In genomic region chr2:105739408-105739807, GRCh38 we compare ENCODE assay signal across 17 cellular contexts. TPM values are rescaled to one million over a fixed set of nuclear protein-coding genes. Genes with fewer than 3 reads are reported as not detected.
A peak's percentile ranks its signal among the peaks of the same experiment; 100 is the strongest.
DNase-seq lines count a peak whose midpoint lies in the region; ATAC-seq, FAIRE-seq and TF ChIP-seq lines count a peak whose summit lies in the region.
"Had no signal": no experiment of that assay in that cellular context is flagged by ENCODE, and none has a peak within 500 bp of the region (broad histone marks: within the 10 kb centered on the region; RNA-seq: fewer than 3 reads in every experiment).

No MANE protein-coding gene starts in this region.

- intact Hi-C loops in activated CD4-positive, alpha-beta T cell treated with anti-CD3 and anti-CD28 coated beads for 36 hours (cut with DNase I, micrococcal nuclease) = loop anchor here (2.0 to 10.0 kb wide), 7 partner anchors 62 to 453 kb away; partner anchors contain the start of gene FHL2 (in 1 of the 2)
- intact Hi-C loops in right cardiac atrium (cut with DNase I) = no loop called here

- peak; percentile 61 for DNase-seq in activated CD4-positive, alpha-beta T cell treated with anti-CD3 and anti-CD28 coated beads for 36 hours
- DNase-seq in activated CD4-positive, alpha-beta T cell treated with anti-CD3 and anti-CD28 coated beads for 1 hour = no peak
- DNase-seq in GM12892 (ENCODE audit: insufficient read length) (no peak), mesenchymal stem cell (no peak), right cardiac atrium (no peak), SJCRH30 (no peak), cortex of kidney (lab: John Stamatoyannopoulos, UW) (no peak)
- DNase-seq in activated CD8-positive, alpha-beta T cell treated with anti-CD3 and anti-CD28 coated beads, Interleukin-2, amount 10 ng/mL, durations not matched to agents 7 days and 5 days = no peak
- DNase-seq: activated CD4-positive, alpha-beta T cell treated with anti-CD3 and anti-CD28 coated beads, Interleukin-2, amount 50 U/mL, for 48 hours; amniotic stem cell; Caco-2; esophagus squamous epithelium; left cardiac atrium; NCI-H1930; NCI-H526 treated with DMSO at 0.1 percent for 48 hours had no signal

- peak overlapping the region; percentile 98 for H3K27ac Mint-ChIP-seq in activated CD4-positive, alpha-beta T cell treated with anti-CD3 and anti-CD28 coated beads for 36 hours
- H3K27ac Mint-ChIP-seq in activated CD8-positive, alpha-beta T cell treated with anti-CD3 and anti-CD28 coated beads, Interleukin-2, amount 10 ng/mL, durations not matched to agents 7 days and 5 days = peak overlapping the region; percentile 99

- H3K14ac ChIP-seq in mesenchymal stem cell (ENCODE audit: low read length in 2 of 2) = no peak overlapping the region

- H3K36me3 ChIP-seq in mesenchymal stem cell (ENCODE audit: control insufficient read depth in 1 of 2, insufficient read depth in 2 of 2, low read depth in 1 of 2, low read length in 2 of 2) = no peaks in the 10 kb centered on the region
- no peaks in the 10 kb centered on the region for H3K36me3 ChIP-seq in SJCRH30
- H3K36me3 ChIP-seq: esophagus squamous epithelium had no signal

- no peak overlapping the region for H2BK12ac ChIP-seq in mesenchymal stem cell (ENCODE audit: low read length in 2 of 2)

- WGBS in mesenchymal stem cell = 56% methylated on average over 7 of the region's 8 CpGs
- 78% methylated on average over 8 of the region's 8 CpGs for WGBS in right cardiac atrium

- H2BK120ac ChIP-seq in mesenchymal stem cell (ENCODE audit: low read depth, low read length) = no peak overlapping the region

- H3K27me3 ChIP-seq in mesenchymal stem cell (ENCODE audit: control insufficient read depth in 1 of 2, insufficient read depth in 1 of 2, low read length in 2 of 2) (peaks cover 0 to 23% of the 10 kb centered on the region in 2 experiments), right cardiac atrium (ENCODE audit: control insufficient read depth, insufficient read depth) (no peaks in the 10 kb centered on the region), SJCRH30 (no peaks in the 10 kb centered on the region)
- H3K27me3 ChIP-seq: esophagus squamous epithelium had no signal

- H3K4me1 ChIP-seq in mesenchymal stem cell (ENCODE audit: control insufficient read depth, insufficient read depth, low read depth, low read length) (peaks cover 3% of the 10 kb centered on the region), right cardiac atrium (ENCODE audit: control insufficient read depth, insufficient read depth, low read length) (no peaks in the 10 kb centered on the region), SJCRH30 (peaks cover 19% of the 10 kb centered on the region)

- peak; percentile 44 for FAIRE-seq in GM12892 (lab: Jason Lieb, UNC)
- FAIRE-seq: GM18507 had no signal

- CTCF ChIA-PET in activated CD4-positive, alpha-beta T cell treated with anti-CD3 and anti-CD28 coated beads for 36 hours (lab: Charles Lee) = no interaction called here
- CTCF ChIA-PET in activated CD8-positive, alpha-beta T cell treated with anti-CD3 and anti-CD28 coated beads, Interleukin-2, amount 10 ng/mL, durations not matched to agents 7 days and 5 days (lab: Charles Lee) = interaction anchor here (1.6 to 2.5 kb wide), 2 partner anchors 17 to 163 kb away, joined by 4 to 7 read pairs; no protein-coding TSS in a partner anchor

- no peak overlapping the region for H3K4me3 ChIP-seq in mesenchymal stem cell (ENCODE audit: insufficient read depth in 1 of 2, low read depth in 1 of 2, low read length in 2 of 2)
- no peak overlapping the region for H3K4me3 ChIP-seq in right cardiac atrium (ENCODE audit: low read length)
- H3K4me3 ChIP-seq in SJCRH30 = no peak overlapping the region
- H3K4me3 ChIP-seq: esophagus squamous epithelium had no signal

- no peak overlapping the region for H2BK5ac ChIP-seq in mesenchymal stem cell (ENCODE audit: low read depth, low read length, poor library complexity, severe bottlenecking)

- no peak overlapping the region for H3K9ac ChIP-seq in mesenchymal stem cell (ENCODE audit: low read length)

- H2BK15ac ChIP-seq in mesenchymal stem cell (ENCODE audit: low read depth, poor library complexity, severe bottlenecking) = peak overlapping the region; percentile 54

- peaks cover 84% of the 10 kb centered on the region for H3K4me1 Mint-ChIP-seq in activated CD4-positive, alpha-beta T cell treated with anti-CD3 and anti-CD28 coated beads for 36 hours
- peaks cover 73% of the 10 kb centered on the region for H3K4me1 Mint-ChIP-seq in activated CD8-positive, alpha-beta T cell treated with anti-CD3 and anti-CD28 coated beads, Interleukin-2, amount 10 ng/mL, durations not matched to agents 7 days and 5 days (ENCODE audit: low read depth)

- POLR2A ChIA-PET in activated CD4-positive, alpha-beta T cell treated with anti-CD3 and anti-CD28 coated beads for 36 hours (lab: Charles Lee) = no interaction called here
- POLR2A ChIA-PET in activated CD8-positive, alpha-beta T cell treated with anti-CD3 and anti-CD28 coated beads, Interleukin-2, amount 10 ng/mL, durations not matched to agents 7 days and 5 days (lab: Charles Lee) = interaction anchor here (0.7 to 1.6 kb wide), 3 partner anchors 8 to 20 kb away, joined by 3 to 6 read pairs (median 5); no protein-coding TSS in a partner anchor

- no peaks in the 10 kb centered on the region for H3K79me1 ChIP-seq in mesenchymal stem cell (replicated peaks; ENCODE audit: low read length, poor library complexity, severe bottlenecking)

- no peak overlapping the region for H3K4ac ChIP-seq in mesenchymal stem cell (ENCODE audit: low read depth in 1 of 2, low read length in 2 of 2)

- H3K36me3 Mint-ChIP-seq in activated CD4-positive, alpha-beta T cell treated with anti-CD3 and anti-CD28 coated beads for 36 hours (ENCODE audit: low read depth) = peaks cover 2% of the 10 kb centered on the region
- peaks cover 15% of the 10 kb centered on the region for H3K36me3 Mint-ChIP-seq in activated CD8-positive, alpha-beta T cell treated with anti-CD3 and anti-CD28 coated beads, Interleukin-2, amount 10 ng/mL, durations not matched to agents 7 days and 5 days (ENCODE audit: low read depth)

- H3K27me3 Mint-ChIP-seq in activated CD4-positive, alpha-beta T cell treated with anti-CD3 and anti-CD28 coated beads for 36 hours = no peaks in the 10 kb centered on the region
- H3K27me3 Mint-ChIP-seq in activated CD8-positive, alpha-beta T cell treated with anti-CD3 and anti-CD28 coated beads, Interleukin-2, amount 10 ng/mL, durations not matched to agents 7 days and 5 days (ENCODE audit: low read depth) = no peaks in the 10 kb centered on the region

- H3K4me3 Mint-ChIP-seq in activated CD4-positive, alpha-beta T cell treated with anti-CD3 and anti-CD28 coated beads for 36 hours = peak overlapping the region; percentile 62
- peak overlapping the region; percentile 73 for H3K4me3 Mint-ChIP-seq in activated CD8-positive, alpha-beta T cell treated with anti-CD3 and anti-CD28 coated beads, Interleukin-2, amount 10 ng/mL, durations not matched to agents 7 days and 5 days

- H4K8ac ChIP-seq in mesenchymal stem cell (ENCODE audit: low read length) = no peak overlapping the region

- H3K4me2 ChIP-seq in mesenchymal stem cell (ENCODE audit: low read length, poor library complexity, severe bottlenecking) = no peak overlapping the region

- no peaks in the 10 kb centered on the region for H3K9me3 ChIP-seq in mesenchymal stem cell (ENCODE audit: control insufficient read depth, low read length)
- no peaks in the 10 kb centered on the region for H3K9me3 ChIP-seq in right cardiac atrium (ENCODE audit: control insufficient read depth, low read length)
- no peaks in the 10 kb centered on the region for H3K9me3 ChIP-seq in SJCRH30 (replicated peaks)
- H3K9me3 ChIP-seq: Caco-2, esophagus squamous epithelium had no signal

- no peak overlapping the region for H4K91ac ChIP-seq in mesenchymal stem cell (ENCODE audit: low read length)

- H3K23ac ChIP-seq in mesenchymal stem cell (ENCODE audit: low read length in 2 of 2) = no peak overlapping the region

- H2AFZ ChIP-seq in mesenchymal stem cell (ENCODE audit: low read depth, low read length) = peak overlapping the region; percentile 31

- peaks cover 4% of the 10 kb centered on the region for H3K9me3 Mint-ChIP-seq in activated CD4-positive, alpha-beta T cell treated with anti-CD3 and anti-CD28 coated beads for 36 hours (ENCODE audit: low read depth)
- H3K9me3 Mint-ChIP-seq in activated CD8-positive, alpha-beta T cell treated with anti-CD3 and anti-CD28 coated beads, Interleukin-2, amount 10 ng/mL, durations not matched to agents 7 days and 5 days (ENCODE audit: insufficient read depth) = no peaks in the 10 kb centered on the region

- no peak overlapping the region for H2AK5ac ChIP-seq in mesenchymal stem cell (ENCODE audit: low read length, severe bottlenecking)

- peak; percentile 37 for ATAC-seq in activated CD4-positive, alpha-beta T cell treated with anti-CD3 and anti-CD28 coated beads for 36 hours
- no peak for ATAC-seq in activated CD8-positive, alpha-beta T cell treated with anti-CD3 and anti-CD28 coated beads, Interleukin-2, amount 10 ng/mL, durations not matched to agents 7 days and 5 days
- no peak for ATAC-seq in right cardiac atrium
- ATAC-seq: left cardiac atrium had no signal

- TF ChIP-seq POLR2A in GM12892 (IDR thresholded peaks at IDR 0.05; ENCODE audit: low read depth, low read length) = no peak

- H3K27ac ChIP-seq in mesenchymal stem cell (ENCODE audit: low read length, poor library complexity, severe bottlenecking) = no peak overlapping the region
- H3K27ac ChIP-seq in right cardiac atrium (ENCODE audit: low read length) = no peak overlapping the region
- H3K27ac ChIP-seq in SJCRH30 = no peak overlapping the region
- H3K27ac ChIP-seq: RWPE1 had no signal

- H3K18ac ChIP-seq in mesenchymal stem cell (ENCODE audit: low read depth in 1 of 2, low read length in 2 of 2) = no peak overlapping the region

RNA-seq across cellular contexts. Expression of gene NCK2, which starts 5.3 kb away (rescaled TPM):
- 10 to 100 TPM; 84.7 to 87.5 TPM for total RNA-seq in activated CD4-positive, alpha-beta T cell treated with anti-CD3 and anti-CD28 coated beads for 36 hours
- 26.4 TPM for polyA plus RNA-seq in GM12892 (2012; ENCODE audit: missing spikeins)
- 10 to 100 TPM; 60.7 to 61.3 TPM for total RNA-seq in activated CD8-positive, alpha-beta T cell treated with anti-CD3 and anti-CD28 coated beads, Interleukin-2, amount 10 ng/mL, durations not matched to agents 7 days and 5 days
- polyA plus RNA-seq in mesenchymal stem cell (2013, experiment 1 of 2) = 67.1 TPM
- polyA plus RNA-seq in mesenchymal stem cell (2013, experiment 2 of 2) = 65.5 TPM
- 10 to 100 TPM; 29.9 to 39.5 (median 32.1) TPM for total RNA-seq in right cardiac atrium
- polyA plus RNA-seq in right cardiac atrium = 30.9 TPM
- 50.5 and 51.9 TPM in 2 replicates for total RNA-seq in SJCRH30 (2014; rRNA removed; shearing (Covaris generic))

Comparison
In these comparisons a context has a peak if more than half of its experiments do, and no peak if none do; other contexts are left out.
1. intact Hi-C loops: an anchor here in activated CD4-positive, alpha-beta T cell treated with anti-CD3 and anti-CD28 coated beads for 36 hours (2.0 to 10.0 kb wide); none called in right cardiac atrium.